9 cellular contexts compared by ENCODE assay signal in genomic region chr5:56816546-56817081, GRCh38. TPM values are rescaled to one million over a fixed set of nuclear protein-coding genes. Genes with fewer than 3 reads are reported as not detected.
DNase-seq lines count a peak whose midpoint lies in the region; FAIRE-seq and TF ChIP-seq lines count a peak whose summit lies in the region.
"Had no signal": no experiment of that assay in that cellular context is flagged by ENCODE, and none has a peak within 500 bp of the region (broad histone marks: within the 10 kb centered on the region; RNA-seq: fewer than 3 reads in every experiment).

No MANE protein-coding gene starts in this region.

- peaks cover 5 to 18% of the 10 kb centered on the region in 2 donors for H3K4me1 ChIP-seq in kidney (ENCODE audit: control insufficient read depth in 1 of 2, insufficient read depth in 1 of 2, low read depth in 1 of 2, low read length in 2 of 2)

- H3K27ac ChIP-seq in WERI-Rb-1, result peak overlapping the region; percentile 92
- H3K27ac ChIP-seq in kidney (ENCODE audit: low read depth in 2 of 2, low read length in 2 of 2), result peak overlapping the region; percentile 80 to 90

- peak overlapping the region; percentile 53 to 85 for H3K9ac ChIP-seq in kidney (ENCODE audit: low read length in 2 of 2)

- DNase-seq in DMS 273 (lab: John Stamatoyannopoulos, UW; ENCODE audit: unreplicated experiment), result peak; percentile 81
- DNase-seq in DMS 273 treated with DMSO at 0.1 percent for 48 hours (lab: John Stamatoyannopoulos, UW), result no peak
- peak; percentile 58 for DNase-seq in H4 (ENCODE audit: low spot score)
- DNase-seq in LHCN-M2 (ENCODE audit: low read depth), result peak; percentile 43
- DNase-seq in WERI-Rb-1, result peak; percentile 35
- DNase-seq in central memory CD4-positive, alpha-beta T cell, result peak; percentile 66
- DNase-seq in kidney, result peak; percentile 81
- DNase-seq in stimulated activated CD4-positive, alpha-beta T cell treated with anti-CD3 and anti-CD28 coated beads, Interleukin-15, amount 100 ng/mL, for 48 hours (ENCODE audit: low read depth in 2 of 2), result peak; percentile 38 to 44

- FAIRE-seq in kidney (lab: Jason Lieb, UNC), result no peak
- FAIRE-seq: A204.1 had no signal

- H3K4me3 ChIP-seq in WERI-Rb-1 (ENCODE audit: low read depth, low read length) (peak overlapping the region; percentile 56), kidney (ENCODE audit: low read length in 2 of 2) (peak overlapping the region; percentile 80 to 94)

- TF ChIP-seq CTCF in WERI-Rb-1 (IDR thresholded peaks at IDR 0.05; ENCODE audit: low read depth, low read length), result no peak
- TF ChIP-seq CTCF in kidney (IDR thresholded peaks at IDR 0.05; ENCODE audit: borderline replicate concordance, extremely low read depth, insufficient read depth), result no peak

- intact Hi-C loops in kidney (cut with DNase I), result no loop called here

- H3K9me3 ChIP-seq in WERI-Rb-1 (ENCODE audit: severe bottlenecking) (no peaks in the 10 kb centered on the region), kidney (ENCODE audit: control insufficient read depth in 1 of 2, low read length in 2 of 2) (no peaks in the 10 kb centered on the region)

- no peaks in the 10 kb centered on the region for H3K27me3 ChIP-seq in WERI-Rb-1 (ENCODE audit: insufficient read depth, low read depth, severe bottlenecking)

- H3K36me3 ChIP-seq in WERI-Rb-1, result peaks cover 9% of the 10 kb centered on the region
- H3K36me3 ChIP-seq in kidney (ENCODE audit: control insufficient read depth in 1 of 2, insufficient read depth in 2 of 2, low read length in 2 of 2), result no peaks in the 10 kb centered on the region

RNA-seq across cellular contexts. Expression of gene MAP3K1, which starts 1.3 kb away (rescaled TPM):
- total RNA-seq in H4 (2014; rRNA removed; shearing (Covaris generic)), result 5.7 and 7.2 TPM in 2 replicates
- total RNA-seq in LHCN-M2 (2014; rRNA removed), result 2.3 and 3.3 TPM in 2 replicates
- polyA plus RNA-seq in LHCN-M2 (2012), result 1.0 TPM
- 64.0 TPM for total RNA-seq in kidney
- 8.1 TPM for polyA plus RNA-seq in kidney (ENCODE audit: insufficient read depth, low read depth, low replicate concordance)
